19 cellular contexts compared by ENCODE assay signal in genomic region chr5:158119852-158120708, GRCh38.
DNase-seq lines count a peak whose midpoint lies in the region; ATAC-seq lines count a peak whose summit lies in the region.
"Had no signal": no experiment of that assay in that cellular context is flagged by ENCODE, and none has a peak within 500 bp of the region (broad histone marks: within the 10 kb centered on the region; RNA-seq: fewer than 3 reads in every experiment).

No MANE protein-coding gene starts in this region.

- H3K4me1 ChIP-seq in ACC112 (ENCODE audit: control insufficient read depth, insufficient read depth, low read length, unreplicated experiment) (peaks cover 52% of the 10 kb centered on the region), adipocyte (ENCODE audit: control insufficient read depth, insufficient read depth, low read length) (peaks cover 57% of the 10 kb centered on the region)
- H3K4me1 ChIP-seq: left ventricle myocardium inferior, transverse colon had no signal

- no peaks in the 10 kb centered on the region for H3K27me3 ChIP-seq in ACC112 (ENCODE audit: insufficient read depth, low read length)
- H3K27me3 ChIP-seq in adipocyte (replicated peaks; ENCODE audit: control insufficient read depth, insufficient read depth, low read length), result no peaks in the 10 kb centered on the region
- H3K27me3 ChIP-seq: transverse colon had no signal

- H3K4me3 ChIP-seq in ACC112 (ENCODE audit: low read depth, low read length) (peak overlapping the region; percentile 1; the same call in 1 of the 2 replicates), adipocyte (ENCODE audit: low read length) (peak overlapping the region; percentile 11)
- H3K4me3 ChIP-seq: left ventricle myocardium inferior, transverse colon had no signal

- no peaks in the 10 kb centered on the region for H3K36me3 ChIP-seq in ACC112 (ENCODE audit: insufficient read depth, low read length)
- H3K36me3 ChIP-seq in adipocyte (ENCODE audit: control insufficient read depth, insufficient read depth, low read length, severe bottlenecking), result no peaks in the 10 kb centered on the region
- H3K36me3 ChIP-seq: left ventricle myocardium inferior, transverse colon had no signal

- no peaks in the 10 kb centered on the region for H3K79me2 ChIP-seq in ACC112 (ENCODE audit: control insufficient read depth, insufficient read depth, low read length, unreplicated experiment)

- H2AFZ ChIP-seq in ACC112 (ENCODE audit: low read length, unreplicated experiment), result peak overlapping the region; percentile 39

- peak overlapping the region; percentile 70 for H3K9ac ChIP-seq in adipocyte (ENCODE audit: low read length)

- DNase-seq in HPDE6-E6E7 (ENCODE audit: extremely low spot score) (peak; percentile 47), adipocyte (ENCODE audit: low read depth) (peak; percentile 57), kidney tubule cell (ENCODE audit: low spot score) (peak; percentile 30), SW480 (ENCODE audit: low spot score) (no peak), NCI-H82 treated with DMSO at 0.1 percent for 48 hours (lab: John Stamatoyannopoulos, UW; ENCODE audit: unreplicated experiment) (no peak)
- no peak for DNase-seq in activated CD4-positive, alpha-beta T cell treated with anti-CD3 and anti-CD28 coated beads for 48 hours
- DNase-seq: ACHN; activated CD4-positive, alpha-beta T cell treated with anti-CD3 and anti-CD28 coated beads for 36 hours; activated T-cell treated with anti-CD3 and anti-CD28 coated beads, Interleukin-2, amount 50 U/mL, for 48 hours; effector memory CD8-positive, alpha-beta T cell; head of caudate nucleus; KG1; left ventricle myocardium inferior; NCI-H2081; T-cell; transverse colon had no signal

- no peaks in the 10 kb centered on the region for H3K9me3 ChIP-seq in adipocyte (ENCODE audit: control insufficient read depth, low read length)
- H3K9me3 ChIP-seq: left ventricle myocardium inferior, transverse colon had no signal

- no peak for ATAC-seq in HG03439 (IDR thresholded peaks at IDR 0.05; ENCODE audit: unreplicated experiment)
- ATAC-seq: activated CD4-positive, alpha-beta T cell treated with anti-CD3 and anti-CD28 coated beads for 36 hours; effector memory CD8-positive, alpha-beta T cell; HCT116; T-cell had no signal

- H3K27ac ChIP-seq in ACC112 (ENCODE audit: low read depth, low read length), result peak overlapping the region; percentile 68
- H3K27ac ChIP-seq: left ventricle myocardium inferior, transverse colon had no signal

Comparison
In these comparisons a context has a peak if more than half of its experiments do, and no peak if none do; other contexts are left out.
1. DNase-seq: peak in HPDE6-E6E7 (single experiment), adipocyte (single experiment) and kidney tubule cell (single experiment); none in SW480 (single experiment), NCI-H82 treated with DMSO at 0.1 percent for 48 hours (single experiment) and activated CD4-positive, alpha-beta T cell treated with anti-CD3 and anti-CD28 coated beads for 48 hours (single experiment).